In genomic region chr3:53843195-53844177, GRCh38 we compare ENCODE assay signal across 8 cellular contexts. TPM values are rescaled to one million over a fixed set of nuclear protein-coding genes. Genes with fewer than 3 reads are reported as not detected.
DNase-seq lines count a peak whose midpoint lies in the region; ATAC-seq, FAIRE-seq and TF ChIP-seq lines count a peak whose summit lies in the region.

No MANE protein-coding gene starts in this region.

- no peak overlapping the region for H2AFZ ChIP-seq in OCI-LY3 (ENCODE audit: low read depth, low read length)

- TF ChIP-seq CTCF in OCI-LY3 (IDR thresholded peaks at IDR 0.05; ENCODE audit: low read depth, low read length), result no peak

- peak; percentile 69 for FAIRE-seq in GM12891 (lab: Jason Lieb, UNC)

- TF ChIP-seq POLR2A in GM12891 (IDR thresholded peaks at IDR 0.05; ENCODE audit: low read depth, low read length), result no peak

- no peak for DNase-seq in GM12891 (ENCODE audit: insufficient read length, low spot score)
- no peak for DNase-seq in MV-4-11 (lab: John Stamatoyannopoulos, UW)
- DNase-seq in NK-92 treated with Interleukin-12 subunit alpha and Interleukin-12 subunit beta, amount 100 ng/mL, for 24 hours (lab: John Stamatoyannopoulos, UW), result no peak
- no peak for DNase-seq in NCI-H146 (lab: John Stamatoyannopoulos, UW)

- ATAC-seq in GM21528 (IDR thresholded peaks at IDR 0.05; ENCODE audit: low FRiP score, unreplicated experiment) (peak; percentile 51), HG03159 (IDR thresholded peaks at IDR 0.05; ENCODE audit: unreplicated experiment) (no peak)

- H3K9me3 ChIP-seq in OCI-LY3 (ENCODE audit: insufficient read depth, low read length) (no peaks in the 10 kb centered on the region), muscle layer of duodenum (ENCODE audit: control insufficient read depth in 1 of 2, low read length in 2 of 2) (no peaks in the 10 kb centered on the region)

- H3K79me2 ChIP-seq in OCI-LY3 (ENCODE audit: low read length), result no peaks in the 10 kb centered on the region

- H3K36me3 ChIP-seq in OCI-LY3 (replicated peaks; ENCODE audit: low read depth, low read length), result no peaks in the 10 kb centered on the region
- H3K36me3 ChIP-seq in muscle layer of duodenum (ENCODE audit: control insufficient read depth in 1 of 2, insufficient read depth in 2 of 2, low read length in 2 of 2), result no peaks in the 10 kb centered on the region

- no peak overlapping the region for H3K4me3 ChIP-seq in OCI-LY3 (ENCODE audit: low read length)
- no peak overlapping the region for H3K4me3 ChIP-seq in muscle layer of duodenum (ENCODE audit: low read depth in 1 of 2, low read length in 2 of 2)

- peak overlapping the region; percentile 87 for H3K4me2 ChIP-seq in OCI-LY3 (ENCODE audit: low read length)

- no peak overlapping the region for H3K9ac ChIP-seq in OCI-LY3 (ENCODE audit: low read length)

- H3K4me1 ChIP-seq in OCI-LY3 (ENCODE audit: low read length) (peaks cover 36% of the 10 kb centered on the region), muscle layer of duodenum (ENCODE audit: control insufficient read depth in 1 of 2, insufficient read depth in 2 of 2, low read length in 2 of 2) (peaks cover 0 to 4% of the 10 kb centered on the region in 2 donors)

- H3K27me3 ChIP-seq in OCI-LY3 (ENCODE audit: low read depth, low read length), result no peaks in the 10 kb centered on the region
- no peaks in the 10 kb centered on the region for H3K27me3 ChIP-seq in muscle layer of duodenum (ENCODE audit: low read depth, low read length)

- H4K20me1 ChIP-seq in OCI-LY3 (ENCODE audit: insufficient read depth, low read length), result no peaks in the 10 kb centered on the region

- H3K27ac ChIP-seq in OCI-LY3 (ENCODE audit: low read length) (no peak overlapping the region), muscle layer of duodenum (ENCODE audit: low read length) (peak overlapping the region; percentile 67)

TF ChIP-seq in GM12891, 5 proteins besides CTCF, POLR2A, EP300 and RAD21:
- no peak for TF ChIP-seq PAX5 (IDR thresholded peaks at IDR 0.05; ENCODE audit: insufficient read depth, low read length, severe bottlenecking)
- no peak for TF ChIP-seq TAF1 (IDR thresholded peaks at IDR 0.05; ENCODE audit: low read depth, low read length)
- no peak for TF ChIP-seq POLR2AphosphoS5 (IDR thresholded peaks at IDR 0.05; ENCODE audit: low read depth, low read length)
- no peak for TF ChIP-seq SPI1 (IDR thresholded peaks at IDR 0.05; ENCODE audit: low read depth, low read length)
- no peak for TF ChIP-seq POU2F2 (IDR thresholded peaks at IDR 0.05; ENCODE audit: low read depth, low read length)

RNA-seq across cellular contexts. Expression of gene CHDH, which starts 2.7 kb away (rescaled TPM):
- 7.3 TPM for polyA plus RNA-seq in GM12891 (2012; ENCODE audit: low read depth, missing spikeins)

RNA-seq across cellular contexts. Expression of gene IL17RB, which starts 2.9 kb away (rescaled TPM):
- 8.4 TPM for polyA plus RNA-seq in GM12891 (2012; ENCODE audit: low read depth, missing spikeins)

RNA-seq across cellular contexts. Expression of gene ACTR8, which starts 38.5 kb away (rescaled TPM):
- 21.3 TPM for polyA plus RNA-seq in GM12891 (2012; ENCODE audit: low read depth, missing spikeins)

RNA-seq across cellular contexts. Expression of gene SELENOK, which starts 48.2 kb away (rescaled TPM):
- 60.3 TPM for polyA plus RNA-seq in GM12891 (2012; ENCODE audit: low read depth, missing spikeins)
